ENCODE assay signal across 1 cellular context in the genomic region with DNA sequence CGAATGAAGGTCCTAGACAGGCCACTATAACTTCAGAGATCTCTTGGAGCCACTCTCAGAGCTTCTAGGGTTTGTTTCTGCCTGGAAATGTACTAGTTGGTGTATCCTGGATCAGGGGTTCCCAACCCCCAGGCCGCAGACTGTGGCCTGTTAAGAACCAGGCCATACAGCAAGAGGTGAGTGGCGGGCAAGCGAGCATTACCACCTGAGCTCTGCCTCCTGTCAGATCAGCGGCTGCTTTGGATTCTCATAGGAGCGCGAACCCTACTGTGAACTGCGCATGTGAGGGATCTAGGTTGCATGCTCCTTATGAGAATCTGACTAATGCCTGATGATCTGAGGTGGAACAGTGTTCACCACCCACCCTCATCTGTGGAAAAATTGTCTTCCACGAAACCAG.
TF ChIP-seq lines count a peak whose summit lies in the region.

No MANE protein-coding gene starts in this region.

TF ChIP-seq in WTC11, 78 proteins besides CTCF, POLR2A, EP300 and RAD21 (continued from another document):
- TF ChIP-seq, protein P1, sequence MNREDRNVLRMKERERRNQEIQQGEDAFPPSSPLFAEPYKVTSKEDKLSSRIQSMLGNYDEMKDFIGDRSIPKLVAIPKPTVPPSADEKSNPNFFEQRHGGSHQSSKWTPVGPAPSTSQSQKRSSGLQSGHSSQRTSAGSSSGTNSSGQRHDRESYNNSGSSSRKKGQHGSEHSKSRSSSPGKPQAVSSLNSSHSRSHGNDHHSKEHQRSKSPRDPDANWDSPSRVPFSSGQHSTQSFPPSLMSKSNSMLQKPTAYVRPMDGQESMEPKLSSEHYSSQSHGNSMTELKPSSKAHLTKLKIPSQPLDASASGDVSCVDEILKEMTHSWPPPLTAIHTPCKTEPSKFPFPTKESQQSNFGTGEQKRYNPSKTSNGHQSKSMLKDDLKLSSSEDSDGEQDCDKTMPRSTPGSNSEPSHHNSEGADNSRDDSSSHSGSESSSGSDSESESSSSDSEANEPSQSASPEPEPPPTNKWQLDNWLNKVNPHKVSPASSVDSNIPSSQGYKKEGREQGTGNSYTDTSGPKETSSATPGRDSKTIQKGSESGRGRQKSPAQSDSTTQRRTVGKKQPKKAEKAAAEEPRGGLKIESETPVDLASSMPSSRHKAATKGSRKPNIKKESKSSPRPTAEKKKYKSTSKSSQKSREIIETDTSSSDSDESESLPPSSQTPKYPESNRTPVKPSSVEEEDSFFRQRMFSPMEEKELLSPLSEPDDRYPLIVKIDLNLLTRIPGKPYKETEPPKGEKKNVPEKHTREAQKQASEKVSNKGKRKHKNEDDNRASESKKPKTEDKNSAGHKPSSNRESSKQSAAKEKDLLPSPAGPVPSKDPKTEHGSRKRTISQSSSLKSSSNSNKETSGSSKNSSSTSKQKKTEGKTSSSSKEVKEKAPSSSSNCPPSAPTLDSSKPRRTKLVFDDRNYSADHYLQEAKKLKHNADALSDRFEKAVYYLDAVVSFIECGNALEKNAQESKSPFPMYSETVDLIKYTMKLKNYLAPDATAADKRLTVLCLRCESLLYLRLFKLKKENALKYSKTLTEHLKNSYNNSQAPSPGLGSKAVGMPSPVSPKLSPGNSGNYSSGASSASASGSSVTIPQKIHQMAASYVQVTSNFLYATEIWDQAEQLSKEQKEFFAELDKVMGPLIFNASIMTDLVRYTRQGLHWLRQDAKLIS (CRISPR knock-in tag; IDR thresholded peaks at IDR 0.05; ENCODE audit: borderline replicate concordance), result no peak
- TF ChIP-seq MXD4 (CRISPR knock-in tag; IDR thresholded peaks at IDR 0.05; ENCODE audit: borderline replicate concordance) (no peak), GTF2I (CRISPR knock-in tag; conservative IDR thresholded peaks at IDR 0.05) (no peak)
- TF ChIP-seq, protein P2, sequence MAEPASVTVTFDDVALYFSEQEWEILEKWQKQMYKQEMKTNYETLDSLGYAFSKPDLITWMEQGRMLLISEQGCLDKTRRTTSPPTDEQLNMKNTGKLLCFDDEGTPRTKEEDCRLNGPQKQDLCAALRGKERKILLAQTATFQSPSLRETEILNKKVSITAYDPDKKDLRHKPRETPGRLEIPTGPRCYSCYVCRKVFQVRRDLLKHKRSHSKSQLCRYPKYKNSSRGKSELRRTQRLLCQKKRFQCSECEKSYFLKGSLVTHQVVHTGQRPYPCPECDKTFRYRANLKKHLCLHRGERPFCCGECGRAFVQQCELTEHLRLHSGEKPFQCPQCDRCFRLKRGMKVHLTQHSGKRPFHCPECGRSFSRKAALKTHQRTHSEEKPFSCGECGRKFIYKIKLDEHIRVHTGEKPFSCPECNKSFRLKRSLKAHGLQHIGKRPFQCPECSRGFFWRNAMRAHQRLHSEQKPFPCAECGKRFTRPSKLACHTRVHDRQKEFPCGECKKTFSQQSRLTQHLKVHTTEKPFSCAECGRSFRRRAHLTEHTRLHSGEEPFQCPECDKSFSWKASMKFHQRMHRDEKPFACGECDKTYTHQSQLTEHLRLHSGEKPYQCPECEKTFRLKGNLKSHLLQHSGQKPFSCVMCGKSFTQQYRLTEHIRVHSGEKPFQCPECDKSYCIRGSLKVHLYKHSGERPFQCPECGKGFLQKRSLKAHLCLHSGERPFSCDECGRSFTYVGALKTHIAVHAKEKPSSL (CRISPR knock-in tag; conservative IDR thresholded peaks at IDR 0.05), result no peak
- TF ChIP-seq, protein P3, sequence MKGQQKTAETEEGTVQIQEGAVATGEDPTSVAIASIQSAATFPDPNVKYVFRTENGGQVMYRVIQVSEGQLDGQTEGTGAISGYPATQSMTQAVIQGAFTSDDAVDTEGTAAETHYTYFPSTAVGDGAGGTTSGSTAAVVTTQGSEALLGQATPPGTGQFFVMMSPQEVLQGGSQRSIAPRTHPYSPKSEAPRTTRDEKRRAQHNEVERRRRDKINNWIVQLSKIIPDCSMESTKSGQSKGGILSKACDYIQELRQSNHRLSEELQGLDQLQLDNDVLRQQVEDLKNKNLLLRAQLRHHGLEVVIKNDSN (CRISPR knock-in tag; IDR thresholded peaks at IDR 0.05), result no peak
